ENCODE assay signal across 15 cellular contexts in the genomic region with DNA sequence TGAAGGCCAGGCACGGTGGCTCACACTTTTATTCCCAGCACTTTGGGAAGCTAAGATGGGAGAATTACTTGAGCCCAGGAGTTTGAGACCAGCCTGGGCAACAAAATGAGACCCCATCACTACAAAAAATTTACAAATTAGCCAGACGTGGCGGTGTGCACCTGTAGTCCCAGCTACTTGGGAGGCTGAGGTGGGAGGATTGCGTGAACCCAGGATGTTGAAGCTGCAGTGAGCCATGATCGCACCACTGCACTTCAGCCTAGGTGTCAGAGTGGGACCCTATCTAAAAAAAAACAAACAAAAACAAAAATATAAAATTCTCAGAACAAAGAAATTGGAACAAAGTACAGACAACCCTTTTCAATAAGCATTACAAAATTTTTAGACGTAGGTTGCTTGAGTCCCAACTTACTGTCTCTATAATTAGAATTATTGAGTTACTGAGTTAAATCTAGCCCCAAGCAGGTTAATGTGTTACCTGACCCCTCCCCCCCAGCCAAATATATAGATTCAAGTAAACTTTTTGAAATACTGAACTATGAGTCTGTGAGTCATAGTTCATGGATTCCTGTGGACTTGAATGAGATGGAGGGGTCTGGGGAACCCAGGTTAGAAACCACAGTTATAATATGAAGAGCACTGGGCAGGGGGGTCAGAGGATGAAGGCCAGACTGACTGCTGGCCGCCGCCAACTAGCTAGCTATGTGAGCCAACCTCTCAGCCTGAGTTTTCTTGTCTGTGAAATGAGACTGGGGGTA.
A peak's percentile ranks its signal among the peaks of the same experiment; 100 is the strongest.
DNase-seq lines count a peak whose midpoint lies in the region; ATAC-seq and TF ChIP-seq lines count a peak whose summit lies in the region.
"Had no signal": no experiment of that assay in that cellular context is flagged by ENCODE, and none has a peak within 500 bp of the region (broad histone marks: within the 10 kb centered on the region; RNA-seq: fewer than 3 reads in every experiment).

No MANE protein-coding gene starts in this region.

- H3K9ac ChIP-seq in fibroblast of lung (ENCODE audit: insufficient read depth, low read length) (no peak overlapping the region), rectal smooth muscle tissue (ENCODE audit: low read length) (no peak overlapping the region)

- H3K4me1 ChIP-seq in fibroblast of lung (ENCODE audit: control insufficient read depth, extremely low read depth, insufficient read depth, low read length) (peaks cover 32% of the 10 kb centered on the region), rectal smooth muscle tissue (ENCODE audit: control insufficient read depth, insufficient read depth, low read length) (peaks cover 10% of the 10 kb centered on the region), vagina (peaks cover 41% of the 10 kb centered on the region), body of pancreas (peaks cover 15% of the 10 kb centered on the region)

- H3K79me2 ChIP-seq in fibroblast of lung (ENCODE audit: control insufficient read depth, insufficient read depth, low read length), result no peaks in the 10 kb centered on the region

- H2AFZ ChIP-seq in fibroblast of lung (ENCODE audit: low read length), result no peak overlapping the region

- H3K27me3 ChIP-seq in fibroblast of lung (ENCODE audit: control insufficient read depth, insufficient read depth, low read length) (no peaks in the 10 kb centered on the region), rectal smooth muscle tissue (ENCODE audit: control insufficient read depth, insufficient read depth, low read length) (no peaks in the 10 kb centered on the region), vagina (no peaks in the 10 kb centered on the region), body of pancreas (no peaks in the 10 kb centered on the region)

- H3K4me3 ChIP-seq in fibroblast of lung (replicated peaks in 1 of 4; ENCODE audit: control extremely low read depth in 1 of 4, insufficient read depth in 1 of 4, low read depth in 3 of 4, low read length in 4 of 4), result peak overlapping the region in 3 of 4 experiments; percentile 27 to 39 (median 38)
- H3K4me3 ChIP-seq in rectal smooth muscle tissue (ENCODE audit: low read length), result peak overlapping the region; percentile 43
- H3K4me3 ChIP-seq in vagina, result no peak overlapping the region
- no peak overlapping the region for H3K4me3 ChIP-seq in body of pancreas

- H3K27ac ChIP-seq in fibroblast of lung (ENCODE audit: insufficient read depth, low read length), result peak overlapping the region; percentile 96
- H3K27ac ChIP-seq in rectal smooth muscle tissue (ENCODE audit: low read depth, low read length), result peak overlapping the region; percentile 65
- H3K27ac ChIP-seq in vagina, result peak overlapping the region; percentile 90
- peak overlapping the region in 2 of 4 donors; percentile 7 to 37 for H3K27ac ChIP-seq in body of pancreas

- 84 to 85% methylated on average over 8 of the region's 8 CpGs for WGBS in body of pancreas, 2 donors

- DNase-seq in Right ventricle myocardium inferior (ENCODE audit: missing footprints), result no peak
- no peak for DNase-seq in left ventricle myocardium superior
- peak in 1 of 2 donors; percentile 54 for DNase-seq in fibroblast of lung (ENCODE audit: low read depth in 2 of 2)
- peak in 1 of 2 donors; percentile 82 for DNase-seq in vagina (ENCODE audit: extremely low spot score in 2 of 2)
- DNase-seq in body of pancreas, result no peak
- DNase-seq in activated naive CD4-positive, alpha-beta T cell treated with Interleukin-2 at 50 U/mL for 16 hours, result no peak
- DNase-seq: activated CD8-positive, alpha-beta T cell treated with anti-CD3 and anti-CD28 coated beads for 36 hours; DMS79; foreskin melanocyte; GOT3; NCI-H2171; nucleus accumbens; T-helper 17 cell had no signal

- intact Hi-C loops in Right ventricle myocardium inferior (cut with DNase I), result no loop called here
- intact Hi-C loops in left ventricle myocardium superior (cut with micrococcal nuclease), result no loop called here
- intact Hi-C loops in vagina (cut with DNase I), result no loop called here
- intact Hi-C loops in body of pancreas (cut with DNase I), result no loop called here

- peak; percentile 31 for ATAC-seq in Right ventricle myocardium inferior
- ATAC-seq in left ventricle myocardium superior, result no peak
- no peak for ATAC-seq in body of pancreas
- no peak for ATAC-seq in HG03457 (IDR thresholded peaks at IDR 0.05; ENCODE audit: unreplicated experiment)
- ATAC-seq: T-helper 17 cell had no signal

- H3K4me2 ChIP-seq in fibroblast of lung (ENCODE audit: extremely low read depth, insufficient read depth, low read length), result peak overlapping the region; percentile 92

- no peak for TF ChIP-seq POLR2A in vagina (IDR thresholded peaks at IDR 0.05)
- TF ChIP-seq POLR2A in body of pancreas (IDR thresholded peaks at IDR 0.05), result no peak

- TF ChIP-seq CTCF in fibroblast of lung (conservative IDR thresholded peaks at IDR 0.05 in 1 of 2, IDR thresholded peaks at IDR 0.05 in 1 of 2; ENCODE audit: low read depth in 1 of 2, low read length in 2 of 2), result no peak
- no peak for TF ChIP-seq CTCF in vagina (IDR thresholded peaks at IDR 0.05)
- no peak for TF ChIP-seq CTCF in body of pancreas (IDR thresholded peaks at IDR 0.05)

- H3K9me3 ChIP-seq in fibroblast of lung (ENCODE audit: control insufficient read depth, insufficient read depth, low read depth, low read length), result no peaks in the 10 kb centered on the region
- no peaks in the 10 kb centered on the region for H3K9me3 ChIP-seq in vagina
- H3K9me3 ChIP-seq in body of pancreas, result no peaks in the 10 kb centered on the region

- no peaks in the 10 kb centered on the region for H3K36me3 ChIP-seq in fibroblast of lung (ENCODE audit: control insufficient read depth, insufficient read depth, low read length)
- no peaks in the 10 kb centered on the region for H3K36me3 ChIP-seq in rectal smooth muscle tissue (ENCODE audit: control insufficient read depth, insufficient read depth, low read length)
- no peaks in the 10 kb centered on the region for H3K36me3 ChIP-seq in vagina
- H3K36me3 ChIP-seq in body of pancreas (replicated peaks in 1 of 2; ENCODE audit: insufficient read depth in 1 of 2, low read depth in 2 of 2), result no peaks in the 10 kb centered on the region

- H4K20me1 ChIP-seq in fibroblast of lung (ENCODE audit: control insufficient read depth, extremely low read depth, insufficient read depth, low read length), result no peaks in the 10 kb centered on the region

Comparison
In these comparisons a context has a peak if more than half of its experiments do, and no peak if none do; other contexts are left out.
1. H3K4me3 ChIP-seq: peak in fibroblast of lung (3 of 4) and rectal smooth muscle tissue (single experiment); none in vagina (0 of 2) and body of pancreas (0 of 2).